10 cellular contexts compared by ENCODE assay signal in the genomic region with DNA sequence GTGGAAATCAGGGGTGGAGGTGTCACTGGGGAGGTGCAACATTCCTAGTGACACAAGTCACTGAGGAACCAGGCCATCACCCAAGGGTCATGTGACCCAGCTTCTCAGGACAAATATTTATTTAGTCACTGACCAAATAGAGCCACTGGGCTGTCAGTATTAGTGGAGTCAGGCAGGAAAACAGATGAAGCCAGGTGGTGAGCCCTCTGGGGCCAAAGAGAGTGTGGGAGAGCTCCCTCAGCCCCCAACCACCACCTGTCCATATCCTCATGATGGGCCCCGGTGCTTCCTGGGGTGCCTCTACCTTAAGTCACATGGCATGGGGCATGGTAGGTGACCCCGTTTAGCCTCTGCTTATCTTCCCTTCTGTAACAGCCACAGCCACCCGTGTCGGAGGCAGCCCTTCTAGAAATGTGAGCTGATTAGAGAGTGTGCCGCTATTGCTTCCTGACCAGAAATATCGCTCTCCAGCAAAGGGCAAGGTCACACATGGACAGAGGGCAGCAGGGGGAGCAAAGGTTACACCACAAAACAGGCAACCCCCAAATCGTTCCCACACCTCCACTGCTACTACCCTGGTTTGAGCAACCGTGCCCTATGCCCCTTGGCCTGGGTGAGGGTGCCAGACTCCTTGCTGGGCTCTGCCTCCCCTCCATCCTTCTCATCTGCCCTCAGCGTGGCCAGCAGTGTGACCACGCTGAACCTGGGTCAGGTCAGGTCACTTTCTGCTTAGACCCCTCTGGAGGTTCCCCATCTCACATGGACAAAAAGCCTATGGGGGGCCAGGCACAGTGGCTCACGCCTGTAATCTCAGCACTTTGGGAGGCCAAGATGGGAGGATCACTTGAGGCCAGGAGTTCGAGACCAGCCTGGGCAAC. TPM values are rescaled to one million over a fixed set of nuclear protein-coding genes. Genes with fewer than 3 reads are reported as not detected.
DNase-seq lines count a peak whose midpoint lies in the region; ATAC-seq and TF ChIP-seq lines count a peak whose summit lies in the region.
"Had no signal": no experiment of that assay in that cellular context is flagged by ENCODE, and none has a peak within 500 bp of the region (broad histone marks: within the 10 kb centered on the region; RNA-seq: fewer than 3 reads in every experiment).

No MANE protein-coding gene starts in this region.

- no peak for TF ChIP-seq CTCF in right atrium auricular region (IDR thresholded peaks at IDR 0.05)
- TF ChIP-seq CTCF in left lung (IDR thresholded peaks at IDR 0.05), result no peak
- TF ChIP-seq CTCF in upper lobe of right lung (IDR thresholded peaks at IDR 0.05), result no peak

- no peak overlapping the region for H3K4me3 ChIP-seq in right atrium auricular region
- no peak overlapping the region for H3K4me3 ChIP-seq in SJCRH30
- H3K4me3 ChIP-seq in left lung, result no peak overlapping the region
- no peak overlapping the region for H3K4me3 ChIP-seq in upper lobe of right lung
- H3K4me3 ChIP-seq: BLaER1 treated with 17β-estradiol and CSF1 and Interleukin-3, amounts not matched to agents 10 nM and 100 nM had no signal

- intact Hi-C loops in Right ventricle myocardium superior (cut with DNase I), result no loop called here
- intact Hi-C loops in left lung (cut with DNase I), result no loop called here
- intact Hi-C loops in upper lobe of right lung (cut with DNase I), result no loop called here

- H3K9me3 ChIP-seq in right atrium auricular region (no peaks in the 10 kb centered on the region), SJCRH30 (replicated peaks) (no peaks in the 10 kb centered on the region), left lung (peaks cover 0 to 3% of the 10 kb centered on the region in 2 donors), upper lobe of right lung (no peaks in the 10 kb centered on the region)

- ATAC-seq in Right ventricle myocardium superior (ENCODE audit: poor library complexity) (peak; percentile 40), left lung (peak; percentile 85), upper lobe of right lung (peak; percentile 81), HG03571 (IDR thresholded peaks at IDR 0.05; ENCODE audit: unreplicated experiment) (no peak), HG03280 (IDR thresholded peaks at IDR 0.05; ENCODE audit: unreplicated experiment) (no peak)

- peak overlapping the region in 1 of 2 donors; percentile 74 for H3K27ac ChIP-seq in right atrium auricular region
- no peak overlapping the region for H3K27ac ChIP-seq in SJCRH30
- H3K27ac ChIP-seq in left lung, result peak overlapping the region; percentile 4 to 7
- H3K27ac ChIP-seq in upper lobe of right lung, result peak overlapping the region; percentile 55

- H3K36me3 ChIP-seq in right atrium auricular region (no peaks in the 10 kb centered on the region), SJCRH30 (no peaks in the 10 kb centered on the region), left lung (no peaks in the 10 kb centered on the region), upper lobe of right lung (no peaks in the 10 kb centered on the region)

- no peaks in the 10 kb centered on the region for H3K27me3 ChIP-seq in right atrium auricular region
- no peaks in the 10 kb centered on the region for H3K27me3 ChIP-seq in SJCRH30
- no peaks in the 10 kb centered on the region for H3K27me3 ChIP-seq in left lung
- H3K27me3 ChIP-seq in upper lobe of right lung, result no peaks in the 10 kb centered on the region
- H3K27me3 ChIP-seq: BLaER1 treated with 17β-estradiol and CSF1 and Interleukin-3, amounts not matched to agents 10 nM and 100 nM had no signal

- DNase-seq in Right ventricle myocardium superior (no peak), right atrium auricular region (ENCODE audit: low spot score) (no peak), SJCRH30 (peak; percentile 46 to 72), left lung (peak in 1 of 2 donors; percentile 60), upper lobe of right lung (no peak), putamen (ENCODE audit: low spot score) (no peak)
- DNase-seq: T-helper 1 cell had no signal

- H3K4me1 ChIP-seq in right atrium auricular region (peaks cover 0 to 17% of the 10 kb centered on the region in 2 donors), SJCRH30 (peaks cover 14% of the 10 kb centered on the region), left lung (peaks cover 8 to 31% of the 10 kb centered on the region in 2 donors), upper lobe of right lung (peaks cover 12% of the 10 kb centered on the region)

RNA-seq across cellular contexts. Expression of a gene that starts 8.6 kb away (rescaled TPM):
- total RNA-seq in Right ventricle myocardium superior (87.9 TPM), right atrium auricular region (10 to 100 TPM; 49.8 to 85.3 TPM), left lung (10 to 100 TPM; 36.9 to 43.5 TPM), upper lobe of right lung (40.7 TPM)
- total RNA-seq in SJCRH30 (2014; rRNA removed; shearing (Covaris generic)), result 12.8 and 15.8 TPM in 2 replicates

Comparison
In these comparisons a context has a peak if more than half of its experiments do, and no peak if none do; other contexts are left out.
1. ATAC-seq: peak in Right ventricle myocardium superior (single experiment), left lung (single experiment) and upper lobe of right lung (single experiment); none in HG03571 (single experiment) and HG03280 (single experiment).
2. DNase-seq: peak in SJCRH30 (2 of 2); none in Right ventricle myocardium superior (single experiment), right atrium auricular region (single experiment), upper lobe of right lung (single experiment) and putamen (single experiment).